Comparison of ENCODE assay signal across 27 cellular contexts in genomic region chr1:210691039-210691438, GRCh38.
"Had no signal": no experiment of that assay in that cellular context is flagged by ENCODE, and none has a peak within 500 bp of the region (broad histone marks: within the 10 kb centered on the region; RNA-seq: fewer than 3 reads in every experiment).

No MANE protein-coding gene starts in this region.

- DNase-seq: activated CD4-positive, alpha-beta T cell treated with anti-CD3 and anti-CD28 coated beads, Interleukin-2, amount 10 ng/mL, durations not matched to agents 7 days and 5 days; activated CD4-positive, CD25-positive, alpha-beta regulatory T cell treated with anti-CD3 and anti-CD28 coated beads, Interleukin-2, amount 50 U/mL, for 72 hours; activated CD8-positive, alpha-beta memory T cell treated with anti-CD3 and anti-CD28 coated beads, Interleukin-2, amount 10 ng/mL, durations not matched to agents 7 days and 5 days; activated CD8-positive, alpha-beta T cell treated with anti-CD3 and anti-CD28 coated beads for 36 hours; activated effector memory CD4-positive, alpha-beta T cell treated with anti-CD3 and anti-CD28 coated beads, Interleukin-2, amount 50 U/mL, for 16 hours; activated naive CD4-positive, alpha-beta T cell treated with anti-CD3 and anti-CD28 coated beads, Interleukin-2, amount 50 U/mL, for 16 hours; activated naive CD8-positive, alpha-beta T cell treated with anti-CD3 and anti-CD28 coated beads, Interleukin-2, amount 50 U/mL, for 24 hours; activated T-cell treated with anti-CD3 and anti-CD28 coated beads for 4 hours; effector CD8-positive, alpha-beta T cell; foreskin keratinocyte; kidney; lower lobe of right lung; mesendoderm; mucosa of descending colon; nephron progenitor cell; pancreas; right lobe of liver; stimulated activated CD4-positive, alpha-beta T cell treated with anti-CD3 and anti-CD28 coated beads, Interleukin-2, amount 100 ng/mL, for 24 hours; stimulated activated naive CD8-positive, alpha-beta T cell treated with anti-CD3 and anti-CD28 coated beads, Interleukin-15, amount 100 ng/mL, for 72 hours; uterus; WERI-Rb-1 had no signal

- H3K4me1 ChIP-seq: foreskin keratinocyte, lower lobe of right lung, pancreas, suprapubic skin, uterus had no signal

- H3K4me3 ChIP-seq: cardiac muscle cell, lower lobe of right lung, mucosa of descending colon, pancreas, right lobe of liver, skin epidermis, suprapubic skin, tibial nerve, uterus had no signal

- H3K4me3 Mint-ChIP-seq: activated CD4-positive, alpha-beta T cell treated with anti-CD3 and anti-CD28 coated beads, Interleukin-2, amount 10 ng/mL, durations not matched to agents 7 days and 5 days; activated CD8-positive, alpha-beta memory T cell treated with anti-CD3 and anti-CD28 coated beads, Interleukin-2, amount 10 ng/mL, durations not matched to agents 7 days and 5 days; activated CD8-positive, alpha-beta T cell treated with anti-CD3 and anti-CD28 coated beads for 36 hours; activated naive CD8-positive, alpha-beta T cell treated with anti-CD3 and anti-CD28 coated beads, Interleukin-2, amount 50 U/mL, for 24 hours; dendritic cell treated with granulocyte-macrophage colony-stimulating factor and Interleukin-4, amounts not matched to agents 40 ng/mL and 50 ng/mL, for 4 days; nephron progenitor cell; stimulated activated effector memory CD8-positive, alpha-beta T cell treated with anti-CD3 and anti-CD28 coated beads, Interleukin-12 subunit alpha, Interleukin-12 subunit beta, amount 100 ng/mL, for 72 hours; stimulated activated naive CD8-positive, alpha-beta T cell treated with anti-CD3 and anti-CD28 coated beads, Interleukin-15, amount 100 ng/mL, for 72 hours had no signal

- H3K9me3 ChIP-seq: lower lobe of right lung, mucosa of descending colon, pancreas, right lobe of liver, suprapubic skin, tibial nerve, uterus had no signal

- H3K27me3 ChIP-seq: cardiac muscle cell, foreskin keratinocyte, pancreas, right lobe of liver, suprapubic skin, tibial nerve, uterus had no signal

- ATAC-seq: activated CD8-positive, alpha-beta memory T cell treated with anti-CD3 and anti-CD28 coated beads, Interleukin-2, amount 10 ng/mL, durations not matched to agents 7 days and 5 days; activated CD8-positive, alpha-beta T cell treated with anti-CD3 and anti-CD28 coated beads for 36 hours; activated naive CD8-positive, alpha-beta T cell treated with anti-CD3 and anti-CD28 coated beads, Interleukin-2, amount 50 U/mL, for 24 hours; foreskin keratinocyte; lower lobe of right lung; mucosa of descending colon; pancreas; right lobe of liver; stimulated activated effector memory CD8-positive, alpha-beta T cell treated with anti-CD3 and anti-CD28 coated beads, Interleukin-12 subunit alpha, Interleukin-12 subunit beta, amount 100 ng/mL, for 72 hours; stimulated activated naive CD8-positive, alpha-beta T cell treated with anti-CD3 and anti-CD28 coated beads, Interleukin-15, amount 100 ng/mL, for 72 hours had no signal

- H3K27me3 Mint-ChIP-seq: activated CD8-positive, alpha-beta T cell treated with anti-CD3 and anti-CD28 coated beads for 36 hours; activated naive CD8-positive, alpha-beta T cell treated with anti-CD3 and anti-CD28 coated beads, Interleukin-2, amount 50 U/mL, for 24 hours; dendritic cell treated with granulocyte-macrophage colony-stimulating factor and Interleukin-4, amounts not matched to agents 40 ng/mL and 50 ng/mL, for 4 days; stimulated activated naive CD8-positive, alpha-beta T cell treated with anti-CD3 and anti-CD28 coated beads, Interleukin-15, amount 100 ng/mL, for 72 hours had no signal

- H3K36me3 ChIP-seq: cardiac muscle cell, lower lobe of right lung, pancreas, right lobe of liver, suprapubic skin, tibial nerve, uterus, WERI-Rb-1 had no signal

- H3K27ac ChIP-seq: cardiac muscle cell, foreskin keratinocyte, lower lobe of right lung, pancreas, right lobe of liver, skin epidermis, suprapubic skin, tibial nerve, uterus, WERI-Rb-1 had no signal

- H3K27ac Mint-ChIP-seq: activated CD4-positive, alpha-beta T cell treated with anti-CD3 and anti-CD28 coated beads, Interleukin-2, amount 10 ng/mL, durations not matched to agents 7 days and 5 days; activated CD8-positive, alpha-beta memory T cell treated with anti-CD3 and anti-CD28 coated beads, Interleukin-2, amount 10 ng/mL, durations not matched to agents 7 days and 5 days; activated CD8-positive, alpha-beta T cell treated with anti-CD3 and anti-CD28 coated beads for 36 hours; activated naive CD8-positive, alpha-beta T cell treated with anti-CD3 and anti-CD28 coated beads, Interleukin-2, amount 50 U/mL, for 24 hours; dendritic cell treated with granulocyte-macrophage colony-stimulating factor and Interleukin-4, amounts not matched to agents 40 ng/mL and 50 ng/mL, for 4 days; nephron progenitor cell; stimulated activated effector memory CD8-positive, alpha-beta T cell treated with anti-CD3 and anti-CD28 coated beads, Interleukin-12 subunit alpha, Interleukin-12 subunit beta, amount 100 ng/mL, for 72 hours had no signal

- H3K36me3 Mint-ChIP-seq: activated CD8-positive, alpha-beta memory T cell treated with anti-CD3 and anti-CD28 coated beads, Interleukin-2, amount 10 ng/mL, durations not matched to agents 7 days and 5 days; stimulated activated effector memory CD8-positive, alpha-beta T cell treated with anti-CD3 and anti-CD28 coated beads, Interleukin-12 subunit alpha, Interleukin-12 subunit beta, amount 100 ng/mL, for 72 hours had no signal

- H3K9me3 Mint-ChIP-seq: activated CD4-positive, alpha-beta T cell treated with anti-CD3 and anti-CD28 coated beads, Interleukin-2, amount 10 ng/mL, durations not matched to agents 7 days and 5 days; activated CD8-positive, alpha-beta T cell treated with anti-CD3 and anti-CD28 coated beads for 36 hours; activated naive CD8-positive, alpha-beta T cell treated with anti-CD3 and anti-CD28 coated beads, Interleukin-2, amount 50 U/mL, for 24 hours; dendritic cell treated with granulocyte-macrophage colony-stimulating factor and Interleukin-4, amounts not matched to agents 40 ng/mL and 50 ng/mL, for 4 days; nephron progenitor cell; stimulated activated effector memory CD8-positive, alpha-beta T cell treated with anti-CD3 and anti-CD28 coated beads, Interleukin-12 subunit alpha, Interleukin-12 subunit beta, amount 100 ng/mL, for 72 hours; stimulated activated naive CD8-positive, alpha-beta T cell treated with anti-CD3 and anti-CD28 coated beads, Interleukin-15, amount 100 ng/mL, for 72 hours had no signal
